In the genomic region with DNA sequence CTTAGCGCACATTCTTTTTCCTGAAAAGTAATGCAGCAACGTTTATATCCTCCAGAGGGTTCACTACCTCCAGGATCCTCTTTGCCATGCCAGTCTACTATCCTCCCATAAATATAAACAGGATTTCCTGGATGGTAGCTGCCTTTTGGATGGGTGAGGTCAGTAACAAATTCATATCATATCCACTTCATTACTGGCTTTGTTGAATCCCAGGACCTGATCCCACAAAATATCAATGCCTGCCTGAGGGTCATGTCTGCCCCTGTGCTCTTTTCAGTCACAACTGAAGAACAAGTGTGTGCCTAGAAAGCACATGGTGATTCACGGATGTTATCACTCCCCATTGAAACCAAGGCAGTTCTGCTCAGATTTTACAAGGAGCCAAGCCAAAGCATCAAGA, we compare ENCODE assay signal across 22 cellular contexts. TPM values are rescaled to one million over a fixed set of nuclear protein-coding genes. Genes with fewer than 3 reads are reported as not detected.
"Had no signal": no experiment of that assay in that cellular context is flagged by ENCODE, and none has a peak within 500 bp of the region (broad histone marks: within the 10 kb centered on the region; RNA-seq: fewer than 3 reads in every experiment).

No MANE protein-coding gene starts in this region.

- H3K4me3 ChIP-seq: cardiac muscle cell, hepatocyte, right atrium auricular region, skin epidermis, suprapubic skin, transverse colon had no signal

- H3K36me3 ChIP-seq: cardiac muscle cell, right atrium auricular region, suprapubic skin, transverse colon had no signal

- H2AFZ ChIP-seq: hepatocyte had no signal

- H3K79me2 ChIP-seq: hepatocyte had no signal

- H3K4me1 ChIP-seq: suprapubic skin had no signal

- H3K4me2 ChIP-seq: hepatocyte had no signal

- H3K27me3 ChIP-seq: cardiac muscle cell, hepatocyte, right atrium auricular region, suprapubic skin, transverse colon had no signal

- H3K27ac ChIP-seq: cardiac muscle cell, epithelial cell of prostate, hepatocyte, right atrium auricular region, skin epidermis, suprapubic skin, transverse colon had no signal

- DNase-seq: activated B cell treated with CpG ODN at 0.5 μM for 24 hours; activated CD4-positive, alpha-beta T cell treated with anti-CD3 and anti-CD28 coated beads for 4 hours; activated CD8-positive, alpha-beta T cell treated with anti-CD3 and anti-CD28 coated beads for 36 hours; activated naive CD4-positive, alpha-beta T cell treated with Interleukin-2 at 50 U/mL for 16 hours; activated naive CD8-positive, alpha-beta T cell treated with anti-CD3 and anti-CD28 coated beads, Interleukin-2, amount 10 ng/mL, durations not matched to agents 7 days and 5 days; activated T-cell treated with anti-CD3 and anti-CD28 coated beads, Interleukin-2, amount 50 U/mL, for 24 hours; amygdala; effector memory CD8-positive, alpha-beta T cell; foreskin fibroblast; mesendoderm; SW 1271; transverse colon had no signal

- H3K9me3 ChIP-seq: right atrium auricular region, suprapubic skin, transverse colon had no signal

- ATAC-seq: activated CD8-positive, alpha-beta T cell treated with anti-CD3 and anti-CD28 coated beads for 36 hours; effector memory CD8-positive, alpha-beta T cell; natural killer cell treated with Interleukin-12 subunit alpha and Interleukin-12 subunit beta and Interleukin-15 and Interleukin-18, amount 100 ng/mL, for 72 hours had no signal

RNA-seq across cellular contexts. Expression of a gene that starts 30.3 kb away (rescaled TPM):
- total RNA-seq: activated B cell treated with CpG ODN at 0.5 μM for 24 hours; activated CD8-positive, alpha-beta T cell treated with anti-CD3 and anti-CD28 coated beads for 36 hours; activated naive CD8-positive, alpha-beta T cell treated with anti-CD3 and anti-CD28 coated beads, Interleukin-2, amount 10 ng/mL, durations not matched to agents 7 days and 5 days; activated T-helper 2 cell treated with anti-CD3 and anti-CD28 coated beads, Interferon-gamma antibody, Interleukin-2, Interleukin-4, amounts not matched to agents 10 μg/mL and 5 μg/mL and 100 μg/mL, durations not matched to agents 14 hours and 24 hours and 36 hours; natural killer cell treated with Interleukin-12 subunit alpha and Interleukin-12 subunit beta and Interleukin-15 and Interleukin-18, amount 100 ng/mL, for 72 hours; progenitor cell of endocrine pancreas; T-helper 2 cell treated with Interferon-gamma antibody and Interleukin-4, amounts not matched to agents 100 ng/mL and 5 ng/mL, for 36 hours had no signal
